ENCODE assay signal across 15 cellular contexts in the genomic region with DNA sequence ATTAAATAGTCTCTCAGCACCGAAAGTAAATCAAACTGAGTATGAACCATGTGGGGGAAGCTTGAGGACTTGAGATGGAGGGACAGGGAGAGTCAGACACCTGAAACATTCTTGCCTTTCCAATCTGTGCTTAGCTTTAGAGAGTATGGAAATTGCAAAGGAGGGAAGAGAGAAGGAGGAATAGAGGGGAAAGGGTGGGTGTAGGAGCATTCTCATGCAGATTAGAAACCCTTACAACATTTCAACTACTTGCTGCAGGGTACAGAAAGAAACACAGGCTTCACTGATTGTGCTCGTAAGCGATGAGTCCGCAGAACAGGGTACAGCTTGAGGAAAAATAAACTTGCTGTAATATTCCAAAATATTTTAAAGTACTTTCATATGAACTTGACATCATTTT.
"Had no signal": no experiment of that assay in that cellular context is flagged by ENCODE, and none has a peak within 500 bp of the region (broad histone marks: within the 10 kb centered on the region; RNA-seq: fewer than 3 reads in every experiment).

No MANE protein-coding gene starts in this region.

- H3K9me3 ChIP-seq: adrenal gland, stomach, tibial nerve had no signal

- DNase-seq: activated CD4-positive, alpha-beta T cell treated with anti-CD3 and anti-CD28 coated beads, Interleukin-2, amount 10 ng/mL, durations not matched to agents 7 days and 5 days; activated CD4-positive, CD25-positive, alpha-beta regulatory T cell; activated CD8-positive, alpha-beta memory T cell treated with anti-CD3 and anti-CD28 coated beads for 24 hours; activated naive CD4-positive, alpha-beta T cell treated with anti-CD3 and anti-CD28 coated beads, Interleukin-2, amount 10 ng/mL, durations not matched to agents 7 days and 5 days; adrenal gland; brain microvascular endothelial cell; erythroblast; kidney; mesendoderm; nephron progenitor cell; stimulated activated CD4-positive, alpha-beta T cell treated with anti-CD3 and anti-CD28 coated beads, Interleukin-4, amount 100 ng/mL, for 4 hours; stomach; T-helper 17 cell had no signal

- H3K4me3 Mint-ChIP-seq: activated CD4-positive, alpha-beta T cell treated with anti-CD3 and anti-CD28 coated beads, Interleukin-2, amount 10 ng/mL, durations not matched to agents 7 days and 5 days; activated naive CD4-positive, alpha-beta T cell treated with anti-CD3 and anti-CD28 coated beads, Interleukin-2, amount 10 ng/mL, durations not matched to agents 7 days and 5 days; activated T-helper 17 cell treated with anti-CD3 and anti-CD28 coated beads, Interleukin-2, amount 50 U/mL, for 72 hours; nephron progenitor cell had no signal

- H3K27ac ChIP-seq: adrenal gland, brain microvascular endothelial cell, tibial nerve had no signal

- H3K4me3 ChIP-seq: adrenal gland, stomach, tibial nerve had no signal

- H3K27ac Mint-ChIP-seq: activated CD4-positive, alpha-beta T cell treated with anti-CD3 and anti-CD28 coated beads, Interleukin-2, amount 10 ng/mL, durations not matched to agents 7 days and 5 days; activated naive CD4-positive, alpha-beta T cell treated with anti-CD3 and anti-CD28 coated beads, Interleukin-2, amount 10 ng/mL, durations not matched to agents 7 days and 5 days; activated T-helper 17 cell treated with anti-CD3 and anti-CD28 coated beads, Interleukin-2, amount 50 U/mL, for 72 hours; nephron progenitor cell had no signal

- H3K27me3 Mint-ChIP-seq: activated CD4-positive, alpha-beta T cell treated with anti-CD3 and anti-CD28 coated beads, Interleukin-2, amount 10 ng/mL, durations not matched to agents 7 days and 5 days; activated T-helper 17 cell treated with anti-CD3 and anti-CD28 coated beads, Interleukin-2, amount 50 U/mL, for 72 hours; T-helper 17 cell had no signal

- H3K9me3 Mint-ChIP-seq: activated T-helper 17 cell treated with anti-CD3 and anti-CD28 coated beads, Interleukin-2, amount 50 U/mL, for 72 hours; nephron progenitor cell had no signal

- H3K27me3 ChIP-seq: adrenal gland, brain microvascular endothelial cell, stomach, tibial nerve had no signal

- H3K4me1 ChIP-seq: adrenal gland had no signal

- H3K4me1 Mint-ChIP-seq: nephron progenitor cell had no signal

- ATAC-seq: activated T-helper 17 cell treated with anti-CD3 and anti-CD28 coated beads, Interleukin-2, amount 50 U/mL, for 72 hours; T-helper 17 cell had no signal

- H3K36me3 ChIP-seq: adrenal gland, brain microvascular endothelial cell had no signal
